ENCODE assay signal across 17 cellular contexts in genomic region chr2:38863061-38863695, GRCh38. TPM values are rescaled to one million over a fixed set of nuclear protein-coding genes. Genes with fewer than 3 reads are reported as not detected.
DNase-seq lines count a peak whose midpoint lies in the region; ATAC-seq and TF ChIP-seq lines count a peak whose summit lies in the region.
"Had no signal": no experiment of that assay in that cellular context is flagged by ENCODE, and none has a peak within 500 bp of the region (broad histone marks: within the 10 kb centered on the region; RNA-seq: fewer than 3 reads in every experiment).

No MANE protein-coding gene starts in this region.

- H3K4me3 ChIP-seq in mammary epithelial cell (replicated peaks in 1 of 3; ENCODE audit: insufficient read depth in 1 of 3, low read depth in 2 of 3, low read length in 3 of 3) (no peak overlapping the region), breast epithelium (no peak overlapping the region), epithelial cell of proximal tubule (ENCODE audit: low read depth, low read length) (peak overlapping the region; percentile 39)
- H3K4me3 ChIP-seq: heart right ventricle, SK-N-MC, uterus had no signal

- H4K20me1 ChIP-seq in mammary epithelial cell (ENCODE audit: insufficient read depth, low read length): no peaks in the 10 kb centered on the region

- H3K27ac Mint-ChIP-seq in activated CD4-positive, alpha-beta memory T cell treated with anti-CD3 and anti-CD28 coated beads for 36 hours: no peak overlapping the region
- H3K27ac Mint-ChIP-seq: mesothelial cell of epicardium had no signal

- ATAC-seq in HG03521 (IDR thresholded peaks at IDR 0.05; ENCODE audit: unreplicated experiment): peak; percentile 67
- ATAC-seq: heart right ventricle had no signal

- H3K9ac ChIP-seq in mammary epithelial cell (ENCODE audit: insufficient read depth, low read length): no peak overlapping the region

- H3K36me3 ChIP-seq in mammary epithelial cell (ENCODE audit: insufficient read depth, low read length) (peaks cover 23% of the 10 kb centered on the region), breast epithelium (no peaks in the 10 kb centered on the region)
- H3K36me3 ChIP-seq: uterus had no signal

- H3K27ac ChIP-seq in mammary epithelial cell (ENCODE audit: insufficient read depth, low read depth, low read length) (peak overlapping the region; percentile 7), breast epithelium (no peak overlapping the region)
- H3K27ac ChIP-seq: heart right ventricle, SK-N-MC, uterus had no signal

- DNase-seq in mammary epithelial cell (no peak), breast epithelium (ENCODE audit: low spot score in 2 of 2) (no peak), epithelial cell of proximal tubule (ENCODE audit: low read depth) (peak; percentile 38), SW480 (ENCODE audit: low spot score) (no peak), SK-N-DZ (ENCODE audit: low spot score) (no peak)
- DNase-seq in activated CD4-positive, alpha-beta memory T cell treated with anti-CD3 and anti-CD28 coated beads for 36 hours: no peak
- no peak for DNase-seq in stimulated activated CD4-positive, alpha-beta T cell treated with anti-CD3 and anti-CD28 coated beads, Interleukin-2, amount 100 ng/mL, for 24 hours
- DNase-seq: activated naive CD4-positive, alpha-beta T cell treated with Interleukin-2 at 50 U/mL for 16 hours; COR-L47; heart right ventricle; islet precursor cell; NCI-H510A; retina; uterus had no signal

- CTCF ChIA-PET in mammary epithelial cell (lab: Charles Lee; ENCODE audit: low non-redundant PET): no interaction called here
- CTCF ChIA-PET in activated CD4-positive, alpha-beta memory T cell treated with anti-CD3 and anti-CD28 coated beads for 36 hours (lab: Charles Lee): no interaction called here

- H3K9me3 Mint-ChIP-seq in activated CD4-positive, alpha-beta memory T cell treated with anti-CD3 and anti-CD28 coated beads for 36 hours: no peaks in the 10 kb centered on the region

- dilution Hi-C loops in mammary epithelial cell (cut with HindIII; ENCODE audit: low sequenced_read_pairs): no loop called here

- no peak overlapping the region for H2AFZ ChIP-seq in mammary epithelial cell (ENCODE audit: low read depth, low read length)

- H3K79me2 ChIP-seq in mammary epithelial cell (ENCODE audit: insufficient read depth, low read length): peaks cover 16% of the 10 kb centered on the region

- H3K36me3 Mint-ChIP-seq in activated CD4-positive, alpha-beta memory T cell treated with anti-CD3 and anti-CD28 coated beads for 36 hours: peaks cover 30% of the 10 kb centered on the region

- H3K27me3 Mint-ChIP-seq in activated CD4-positive, alpha-beta memory T cell treated with anti-CD3 and anti-CD28 coated beads for 36 hours: no peaks in the 10 kb centered on the region

- TF ChIP-seq CTCF in mammary epithelial cell (conservative IDR thresholded peaks at IDR 0.05 in 1 of 2, IDR thresholded peaks at IDR 0.05 in 1 of 2; ENCODE audit: extremely low read depth in 1 of 2, insufficient read depth in 1 of 2, low read depth in 1 of 2, low read length in 2 of 2) (no peak), breast epithelium (IDR thresholded peaks at IDR 0.05) (no peak), epithelial cell of proximal tubule (conservative IDR thresholded peaks at IDR 0.05; ENCODE audit: low read depth, low read length) (no peak)

- POLR2A ChIA-PET in activated CD4-positive, alpha-beta memory T cell treated with anti-CD3 and anti-CD28 coated beads for 36 hours (lab: Charles Lee): no interaction called here

- H3K4me1 Mint-ChIP-seq in activated CD4-positive, alpha-beta memory T cell treated with anti-CD3 and anti-CD28 coated beads for 36 hours (ENCODE audit: low read depth): peaks cover 8% of the 10 kb centered on the region
- H3K4me1 Mint-ChIP-seq: mesothelial cell of epicardium had no signal

- no peak overlapping the region for H3K4me2 ChIP-seq in mammary epithelial cell (ENCODE audit: insufficient read depth, low read depth, low read length)

- no peak for TF ChIP-seq POLR2A in breast epithelium (IDR thresholded peaks at IDR 0.05)

- intact Hi-C loops in mammary epithelial cell (cut with micrococcal nuclease): no loop called here
- intact Hi-C loops in breast epithelium (cut with DNase I; ENCODE audit: low total_unique reads): no loop called here
- intact Hi-C loops in activated CD4-positive, alpha-beta memory T cell treated with anti-CD3 and anti-CD28 coated beads for 36 hours (cut with micrococcal nuclease): loop anchor here (1.0 kb wide), 1 partner anchor 45 kb away; no protein-coding TSS in a partner anchor

- no peak overlapping the region for H3K4me3 Mint-ChIP-seq in activated CD4-positive, alpha-beta memory T cell treated with anti-CD3 and anti-CD28 coated beads for 36 hours
- H3K4me3 Mint-ChIP-seq: mesothelial cell of epicardium had no signal

- H3K9me3 ChIP-seq in mammary epithelial cell (replicated peaks; ENCODE audit: insufficient read depth, low read length) (no peaks in the 10 kb centered on the region), breast epithelium (no peaks in the 10 kb centered on the region)
- H3K9me3 ChIP-seq: heart right ventricle, uterus had no signal

- H3K27me3 ChIP-seq in mammary epithelial cell (ENCODE audit: insufficient read depth, low read length) (no peaks in the 10 kb centered on the region), breast epithelium (no peaks in the 10 kb centered on the region)
- H3K27me3 ChIP-seq: heart right ventricle, uterus had no signal

- in situ Hi-C loops in mammary epithelial cell (cut with MboI; ENCODE audit: low sequenced_read_pairs in 2 of 2): no loop called here

- peaks cover 24% of the 10 kb centered on the region for H3K4me1 ChIP-seq in mammary epithelial cell (ENCODE audit: insufficient read depth, low read length)
- H3K4me1 ChIP-seq in breast epithelium: no peaks in the 10 kb centered on the region
- H3K4me1 ChIP-seq: heart right ventricle, uterus had no signal

- 49% methylated on average over 2 of the region's 2 CpGs for WGBS in mammary epithelial cell (ENCODE audit: low coverage, missing lambda C conversion rate)

- BruUV-seq in mammary epithelial cell (replicated peaks; lab: Mats Ljungman, UMichigan): no TSS peak

RNA-seq across cellular contexts. Expression of gene DHX57, which starts 12.6 kb away (rescaled TPM):
- total RNA-seq in mammary epithelial cell: 10 to 100 TPM; 21.7 to 30.8 TPM
- 15.4 TPM for polyA plus RNA-seq in mammary epithelial cell
- polyA minus RNA-seq in mammary epithelial cell: 53.4 TPM
- 10 to 100 TPM in 2 of 3 donors, 1 to 10 TPM in 1; 8.8 to 17.4 (median 14.5) TPM for total RNA-seq in breast epithelium
- total RNA-seq in epithelial cell of proximal tubule: 11.0 and 15.6 TPM in 2 replicates
- total RNA-seq in activated CD4-positive, alpha-beta memory T cell treated with anti-CD3 and anti-CD28 coated beads for 36 hours: 10 to 100 TPM; 14.4 to 14.6 TPM
- 17.0 and 19.3 TPM in 2 replicates for polyA plus RNA-seq in SK-N-DZ (2014; cell fraction: cytosol; rRNA removed)
- polyA plus RNA-seq in SK-N-DZ (2014; cell fraction: nucleus; rRNA removed): 19.9 and 27.5 TPM in 2 replicates

RNA-seq across cellular contexts. Expression of gene MORN2, which starts 12.6 kb away (rescaled TPM):
- total RNA-seq in mammary epithelial cell (10 to 100 TPM in 1 of 2 donors, 1 to 10 TPM in 1; 9.2 to 16.3 TPM), breast epithelium (10 to 100 TPM; 11.4 to 14.3 (median 14.1) TPM), epithelial cell of proximal tubule (12.2 and 28.4 TPM in 2 replicates)
- polyA plus RNA-seq in mammary epithelial cell: 16.2 TPM
- polyA minus RNA-seq in mammary epithelial cell: not detected
- 1 to 10 TPM; 4.1 to 6.7 TPM for total RNA-seq in activated CD4-positive, alpha-beta memory T cell treated with anti-CD3 and anti-CD28 coated beads for 36 hours
- 23.1 and 27.8 TPM in 2 replicates for polyA plus RNA-seq in SK-N-DZ (2014; cell fraction: cytosol; rRNA removed)
- 16.8 and 17.8 TPM in 2 replicates for polyA plus RNA-seq in SK-N-DZ (2014; cell fraction: nucleus; rRNA removed)

RNA-seq across cellular contexts. Expression of gene ARHGEF33, which starts 26.5 kb away (rescaled TPM):
- total RNA-seq in mammary epithelial cell (under 1 TPM; 0.19 to 0.33 TPM), breast epithelium (1 to 10 TPM; 1.6 to 2.2 (median 1.9) TPM), epithelial cell of proximal tubule (under 0.01 and 0.22 TPM in 2 replicates)
- polyA plus RNA-seq in mammary epithelial cell: 0.05 TPM
- not detected for polyA minus RNA-seq in mammary epithelial cell
- under 1 TPM; 0.34 to 0.38 TPM for total RNA-seq in activated CD4-positive, alpha-beta memory T cell treated with anti-CD3 and anti-CD28 coated beads for 36 hours
- 0.24 and 0.31 TPM in 2 replicates for polyA plus RNA-seq in SK-N-DZ (2014; cell fraction: cytosol; rRNA removed)
- 0.44 TPM in 1 of 2 replicates, not detected in the other for polyA plus RNA-seq in SK-N-DZ (2014; cell fraction: nucleus; rRNA removed)
